In the genomic region with DNA sequence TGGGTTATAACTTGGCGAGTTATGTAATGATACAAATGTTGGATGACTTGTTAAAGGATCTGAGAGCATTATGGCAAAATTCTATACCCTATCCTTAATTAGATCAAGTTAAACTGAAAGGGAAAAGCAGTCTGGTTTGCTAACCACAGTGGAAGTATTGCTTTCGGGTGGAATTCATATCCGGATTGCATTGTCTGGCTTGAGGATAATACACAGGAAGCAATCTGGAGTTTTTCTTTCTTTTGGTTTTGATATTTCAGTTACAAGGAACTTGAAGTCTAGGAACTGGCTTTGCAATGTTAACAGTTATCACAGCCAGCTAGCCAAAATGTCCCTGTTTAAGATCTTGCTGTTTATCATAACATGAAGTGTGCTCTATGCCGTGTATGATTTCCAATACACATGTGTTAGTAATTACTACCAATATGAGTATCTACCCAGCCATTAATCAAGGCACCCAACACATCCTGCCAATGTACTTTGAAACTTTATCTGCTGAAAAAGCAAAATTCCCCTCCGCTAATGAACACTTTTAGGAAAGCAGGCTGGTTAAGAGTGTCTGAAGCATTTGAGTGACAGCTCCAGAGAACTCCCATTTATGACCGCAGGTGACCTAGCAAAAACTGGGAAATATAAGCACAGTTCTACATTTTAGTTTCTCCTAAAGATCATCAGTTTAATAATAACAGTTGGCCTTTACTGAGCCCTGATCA, we compare ENCODE assay signal across 14 cellular contexts.
DNase-seq lines count a peak whose midpoint lies in the region; ATAC-seq, FAIRE-seq and TF ChIP-seq lines count a peak whose summit lies in the region.
"Had no signal": no experiment of that assay in that cellular context is flagged by ENCODE, and none has a peak within 500 bp of the region (broad histone marks: within the 10 kb centered on the region; RNA-seq: fewer than 3 reads in every experiment).

No MANE protein-coding gene starts in this region.

- BruUV-seq in HCT116 (replicated peaks; lab: Mats Ljungman, UMichigan), result no TSS peak

- H3K27me3 ChIP-seq in HCT116 (ENCODE audit: insufficient read depth, low read length), result no peaks in the 10 kb centered on the region
- H3K27me3 ChIP-seq in gastroesophageal sphincter, result no peaks in the 10 kb centered on the region
- H3K27me3 ChIP-seq in skeletal muscle tissue (ENCODE audit: control insufficient read depth in 3 of 3, insufficient read depth in 3 of 3, low read length in 3 of 3), result no peaks in the 10 kb centered on the region
- H3K27me3 ChIP-seq: adrenal gland had no signal

- ATAC-seq in HCT116, result no peak
- no peak for ATAC-seq in gastroesophageal sphincter

- RAD21 ChIA-PET in HCT116 (lab: Charles Lee; ENCODE audit: low non-redundant PET in 1 of 2, low total read pairs in 2 of 2, uncharacterized antibody in 2 of 2, unreplicated experiment in 2 of 2), result no interaction called here

- no peak for TF ChIP-seq RAD21 in HCT116 (IDR thresholded peaks at IDR 0.05; ENCODE audit: low read depth)

- H3K4me1 ChIP-seq in HCT116 (ENCODE audit: control insufficient read depth in 1 of 2, insufficient read depth in 2 of 2, low read length in 2 of 2), result peaks cover 85 to 87% of the 10 kb centered on the region in 2 experiments
- peaks cover 0 to 13% (median 0%) of the 10 kb centered on the region in 3 donors for H3K4me1 ChIP-seq in gastroesophageal sphincter
- H3K4me1 ChIP-seq in skeletal muscle tissue (ENCODE audit: control insufficient read depth in 3 of 3, insufficient read depth in 3 of 3, low read length in 3 of 3), result peaks cover 22 to 34% (median 23%) of the 10 kb centered on the region in 3 donors
- H3K4me1 ChIP-seq: adrenal gland had no signal

- no peak overlapping the region for H2AFZ ChIP-seq in HCT116 (ENCODE audit: low read depth, low read length, poor library complexity, severe bottlenecking)

- no peaks in the 10 kb centered on the region for H3K9me2 ChIP-seq in HCT116 (ENCODE audit: insufficient read depth)

- H4K20me1 ChIP-seq in HCT116 (ENCODE audit: insufficient read depth), result no peaks in the 10 kb centered on the region

- peak overlapping the region; percentile 5; the same call in 1 of the 2 replicates for H3K4me2 ChIP-seq in HCT116 (ENCODE audit: low read length)

- TF ChIP-seq CTCF in HCT116 (IDR thresholded peaks at IDR 0.05 in 2 of 3, conservative IDR thresholded peaks at IDR 0.05 in 1 of 3; ENCODE audit: borderline replicate concordance in 1 of 3, insufficient read depth in 1 of 3, low read depth in 2 of 3, low read length in 2 of 3), result no peak
- TF ChIP-seq CTCF in brain (conservative IDR thresholded peaks at IDR 0.05), result no peak
- no peak for TF ChIP-seq CTCF in gastroesophageal sphincter (IDR thresholded peaks at IDR 0.05)

- H3K27me3 Mint-ChIP-seq in brain, result no peaks in the 10 kb centered on the region

- intact Hi-C loops in HCT116 (cut with micrococcal nuclease), result no loop called here

- no peak for TF ChIP-seq EP300 in gastroesophageal sphincter (IDR thresholded peaks at IDR 0.05)

- POLR2A ChIA-PET in HCT116 (lab: Charles Lee), result interaction anchor here (0.8 kb wide), 1 partner anchor 9 kb away, joined by 4 read pairs; no protein-coding TSS in a partner anchor

- peak overlapping the region in 4 of 5 experiments; percentile 12 to 78 (median 60) for H3K27ac Mint-ChIP-seq in brain

- TF ChIP-seq POLR2A in HCT116 (IDR thresholded peaks at IDR 0.05; ENCODE audit: borderline replicate concordance, extremely low read depth, insufficient read depth, insufficient read length) (no peak), gastroesophageal sphincter (IDR thresholded peaks at IDR 0.05) (no peak)

- no peaks in the 10 kb centered on the region for H3K36me3 Mint-ChIP-seq in brain

- H3K36me3 ChIP-seq in HCT116 (ENCODE audit: control insufficient read depth in 1 of 2, insufficient read depth in 2 of 2, low read length in 2 of 2), result no peaks in the 10 kb centered on the region
- no peaks in the 10 kb centered on the region for H3K36me3 ChIP-seq in gastroesophageal sphincter
- H3K36me3 ChIP-seq in skeletal muscle tissue (ENCODE audit: control insufficient read depth in 3 of 3, insufficient read depth in 3 of 3, low read length in 3 of 3), result no peaks in the 10 kb centered on the region
- H3K36me3 ChIP-seq: adrenal gland had no signal

- FAIRE-seq in urothelium cell line (lab: Jason Lieb, UNC), result no peak

- CTCF ChIA-PET in HCT116 (lab: Charles Lee), result no interaction called here

- peaks cover 0 to 5% (median 0%) of the 10 kb centered on the region in 5 experiments for H3K9me3 Mint-ChIP-seq in brain

- H3K4me1 Mint-ChIP-seq in brain, result peaks cover 61% of the 10 kb centered on the region

- DNase-seq in HCT116 (ENCODE audit: low read depth, low spot score) (no peak), epidermal melanocyte (ENCODE audit: insufficient read length, low spot score) (no peak), NCI-H510A treated with DMSO at 0.1 percent for 48 hours (lab: John Stamatoyannopoulos, UW) (no peak), urothelium cell line (ENCODE audit: low spot score) (no peak), kidney glomerular epithelial cell (lab: John Stamatoyannopoulos, UW) (no peak)
- DNase-seq: activated CD4-positive, alpha-beta T cell treated with anti-CD3 and anti-CD28 coated beads, Interleukin-2, amount 50 U/mL, for 1 hour; adrenal gland; NCI-H2081 treated with DMSO at 0.1 percent for 48 hours; nucleus accumbens; RPMI8226 had no signal

- H3K4me3 ChIP-seq in HCT116 (replicated peaks in 1 of 2; ENCODE audit: low read depth in 1 of 2, low read length in 2 of 2), result no peak overlapping the region
- H3K4me3 ChIP-seq in gastroesophageal sphincter, result no peak overlapping the region
- H3K4me3 ChIP-seq in skeletal muscle tissue (ENCODE audit: low read length in 3 of 3), result peak overlapping the region in 1 of 3 donors; percentile 5
- H3K4me3 ChIP-seq: adrenal gland, lung had no signal

- WGBS in gastroesophageal sphincter (ENCODE audit: low coverage in 1 of 2), 2 donors, result 36 to 53% methylated on average over 4 to 5 of the region's 6 CpGs

- H3K9me3 ChIP-seq in HCT116 (ENCODE audit: control insufficient read depth in 1 of 2, insufficient read depth in 1 of 2, low read depth in 1 of 2, low read length in 2 of 2) (no peaks in the 10 kb centered on the region), gastroesophageal sphincter (no peaks in the 10 kb centered on the region), skeletal muscle tissue (ENCODE audit: control insufficient read depth in 3 of 3, low read length in 3 of 3) (no peaks in the 10 kb centered on the region)
- H3K9me3 ChIP-seq: adrenal gland had no signal

- 0 out of 2 replicates have a peak overlapping the region, but pooled peaks have one; percentile 5 for H3K9ac ChIP-seq in HCT116 (ENCODE audit: low read length)
- peak overlapping the region in 1 of 3 donors; percentile 36 for H3K9ac ChIP-seq in skeletal muscle tissue (ENCODE audit: low read depth in 1 of 3, low read length in 3 of 3)

- H3K27ac ChIP-seq in HCT116 (ENCODE audit: low read depth, low read length) (peak overlapping the region; percentile 94), gastroesophageal sphincter (peak overlapping the region in 3 of 4 donors; percentile 28 to 52 (median 31)), skeletal muscle tissue (ENCODE audit: low read depth, low read length) (peak overlapping the region; percentile 49)
- H3K27ac ChIP-seq: adrenal gland had no signal

- H3K4me3 Mint-ChIP-seq in brain, result peak overlapping the region in 2 of 5 experiments; percentile 7 to 55

- H3K79me2 ChIP-seq in HCT116 (ENCODE audit: insufficient read depth, low read length), result peaks cover 69% of the 10 kb centered on the region

TF ChIP-seq in HCT116, 20 proteins besides CTCF, POLR2A, EP300 and RAD21 (continues in another document):
- no peak for TF ChIP-seq ZBTB33 (IDR thresholded peaks at IDR 0.05; ENCODE audit: extremely low read depth, insufficient replicate concordance, low read length)
- TF ChIP-seq SRF (IDR thresholded peaks at IDR 0.05; ENCODE audit: low read depth), result no peak
- no peak for TF ChIP-seq ZFX (IDR thresholded peaks at IDR 0.05)
- no peak for TF ChIP-seq CEBPB (IDR thresholded peaks at IDR 0.05; ENCODE audit: low read depth)
- TF ChIP-seq, protein P1, sequence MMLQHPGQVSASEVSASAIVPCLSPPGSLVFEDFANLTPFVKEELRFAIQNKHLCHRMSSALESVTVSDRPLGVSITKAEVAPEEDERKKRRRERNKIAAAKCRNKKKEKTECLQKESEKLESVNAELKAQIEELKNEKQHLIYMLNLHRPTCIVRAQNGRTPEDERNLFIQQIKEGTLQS (IDR thresholded peaks at IDR 0.05), result no peak
- no peak for TF ChIP-seq EGR1 (IDR thresholded peaks at IDR 0.05; ENCODE audit: low read depth)
- TF ChIP-seq EZH2phosphoT487 (IDR thresholded peaks at IDR 0.05; ENCODE audit: borderline replicate concordance), result no peak
- TF ChIP-seq ELF1 (IDR thresholded peaks at IDR 0.05; ENCODE audit: borderline replicate concordance, low read depth), result no peak
- TF ChIP-seq EZH2 (IDR thresholded peaks at IDR 0.05), result no peak
- no peak for TF ChIP-seq SIN3A (IDR thresholded peaks at IDR 0.05; ENCODE audit: low read depth)
- no peak for TF ChIP-seq FOSL1 (IDR thresholded peaks at IDR 0.05; ENCODE audit: low read depth)
- no peak for TF ChIP-seq POLR2AphosphoS5 (IDR thresholded peaks at IDR 0.05; ENCODE audit: low read depth, low read length)
- TF ChIP-seq JUND (IDR thresholded peaks at IDR 0.05), result no peak
- TF ChIP-seq SP1 (IDR thresholded peaks at IDR 0.05; ENCODE audit: low read depth), result no peak

Comparison
In these comparisons a context has a peak if more than half of its experiments do, and no peak if none do; other contexts are left out.
1. H3K27ac ChIP-seq: peak in every context shown above with its lines; median percentile 94 in HCT116; 49 in skeletal muscle tissue; 31 in gastroesophageal sphincter.